Comparison of ENCODE assay signal across 12 cellular contexts in genomic region chr2:136389809-136390208, GRCh38.
A peak's percentile ranks its signal among the peaks of the same experiment; 100 is the strongest.
DNase-seq lines count a peak whose midpoint lies in the region; ATAC-seq, FAIRE-seq and TF ChIP-seq lines count a peak whose summit lies in the region.
"Had no signal": no experiment of that assay in that cellular context is flagged by ENCODE, and none has a peak within 500 bp of the region (broad histone marks: within the 10 kb centered on the region; RNA-seq: fewer than 3 reads in every experiment).

No MANE protein-coding gene starts in this region.

- no peak for DNase-seq in activated CD8-positive, alpha-beta T cell treated with anti-CD3 and anti-CD28 coated beads for 36 hours
- DNase-seq in activated CD8-positive, alpha-beta T cell treated with anti-CD3 and anti-CD28 coated beads, Interleukin-2, amount 10 ng/mL, durations not matched to agents 7 days and 5 days: no peak
- DNase-seq in stimulated activated naive B cell treated with anti-CD40 and anti-IgM and Interleukin-4, amounts not matched to agents 10 μg/mL and 1 μg/mL and 100 μg/mL, for 72 hours: no peak
- no peak for DNase-seq in RCC 7860 (ENCODE audit: low spot score)
- DNase-seq in COLO668 (lab: John Stamatoyannopoulos, UW; ENCODE audit: unreplicated experiment): no peak
- no peak for DNase-seq in NCI-H524 (lab: John Stamatoyannopoulos, UW)
- DNase-seq: IMR-90, nucleus accumbens had no signal

- H3K27me3 Mint-ChIP-seq in activated CD8-positive, alpha-beta T cell treated with anti-CD3 and anti-CD28 coated beads for 36 hours: no peaks in the 10 kb centered on the region
- H3K27me3 Mint-ChIP-seq in activated CD8-positive, alpha-beta T cell treated with anti-CD3 and anti-CD28 coated beads, Interleukin-2, amount 10 ng/mL, durations not matched to agents 7 days and 5 days (ENCODE audit: low read depth): peaks cover 7% of the 10 kb centered on the region
- no peaks in the 10 kb centered on the region for H3K27me3 Mint-ChIP-seq in stimulated activated naive B cell treated with anti-CD40 and anti-IgM and Interleukin-4, amounts not matched to agents 10 μg/mL and 1 μg/mL and 100 μg/mL, for 72 hours

- FAIRE-seq in RCC 7860 (lab: Jason Lieb, UNC): no peak
- FAIRE-seq: endometrium, islet of Langerhans had no signal

- CTCF ChIA-PET in activated CD8-positive, alpha-beta T cell treated with anti-CD3 and anti-CD28 coated beads for 36 hours (lab: Charles Lee): no interaction called here
- CTCF ChIA-PET in activated CD8-positive, alpha-beta T cell treated with anti-CD3 and anti-CD28 coated beads, Interleukin-2, amount 10 ng/mL, durations not matched to agents 7 days and 5 days (lab: Charles Lee): interaction anchor here (1.4 kb wide), 1 partner anchor 476 kb away, joined by 5 read pairs; no protein-coding TSS in a partner anchor

- ATAC-seq in activated CD8-positive, alpha-beta T cell treated with anti-CD3 and anti-CD28 coated beads for 36 hours: peak; percentile 34
- ATAC-seq in activated CD8-positive, alpha-beta T cell treated with anti-CD3 and anti-CD28 coated beads, Interleukin-2, amount 10 ng/mL, durations not matched to agents 7 days and 5 days: no peak
- ATAC-seq in GM21825 (IDR thresholded peaks at IDR 0.05; ENCODE audit: unreplicated experiment) (peak; percentile 81), HG03378 (IDR thresholded peaks at IDR 0.05; ENCODE audit: unreplicated experiment) (peak; percentile 78)
- peak; percentile 85 to 86 for ATAC-seq in stimulated activated naive B cell treated with anti-CD40 and anti-IgM and Interleukin-4, amounts not matched to agents 10 μg/mL and 1 μg/mL and 100 μg/mL, for 72 hours (replicated peaks)

- H3K36me3 Mint-ChIP-seq in activated CD8-positive, alpha-beta T cell treated with anti-CD3 and anti-CD28 coated beads for 36 hours (ENCODE audit: low read depth): no peaks in the 10 kb centered on the region
- H3K36me3 Mint-ChIP-seq in activated CD8-positive, alpha-beta T cell treated with anti-CD3 and anti-CD28 coated beads, Interleukin-2, amount 10 ng/mL, durations not matched to agents 7 days and 5 days (ENCODE audit: low read depth): no peaks in the 10 kb centered on the region
- H3K36me3 Mint-ChIP-seq in stimulated activated naive B cell treated with anti-CD40 and anti-IgM and Interleukin-4, amounts not matched to agents 10 μg/mL and 1 μg/mL and 100 μg/mL, for 72 hours: no peaks in the 10 kb centered on the region

- TF ChIP-seq CTCF in activated CD8-positive, alpha-beta T cell treated with anti-CD3 and anti-CD28 coated beads for 36 hours (IDR thresholded peaks at IDR 0.05): no peak

- H3K4me1 Mint-ChIP-seq in activated CD8-positive, alpha-beta T cell treated with anti-CD3 and anti-CD28 coated beads for 36 hours (ENCODE audit: low read depth): peaks cover 24% of the 10 kb centered on the region
- H3K4me1 Mint-ChIP-seq in activated CD8-positive, alpha-beta T cell treated with anti-CD3 and anti-CD28 coated beads, Interleukin-2, amount 10 ng/mL, durations not matched to agents 7 days and 5 days (ENCODE audit: low read depth): peaks cover 25% of the 10 kb centered on the region
- H3K4me1 Mint-ChIP-seq in stimulated activated naive B cell treated with anti-CD40 and anti-IgM and Interleukin-4, amounts not matched to agents 10 μg/mL and 1 μg/mL and 100 μg/mL, for 72 hours: peaks cover 28 to 45% of the 10 kb centered on the region in 2 donors

- no peak overlapping the region for H3K27ac Mint-ChIP-seq in activated CD8-positive, alpha-beta T cell treated with anti-CD3 and anti-CD28 coated beads for 36 hours
- no peak overlapping the region for H3K27ac Mint-ChIP-seq in activated CD8-positive, alpha-beta T cell treated with anti-CD3 and anti-CD28 coated beads, Interleukin-2, amount 10 ng/mL, durations not matched to agents 7 days and 5 days
- peak overlapping the region; percentile 70 for H3K27ac Mint-ChIP-seq in stimulated activated naive B cell treated with anti-CD40 and anti-IgM and Interleukin-4, amounts not matched to agents 10 μg/mL and 1 μg/mL and 100 μg/mL, for 72 hours

- no peak overlapping the region for H3K4me3 Mint-ChIP-seq in activated CD8-positive, alpha-beta T cell treated with anti-CD3 and anti-CD28 coated beads for 36 hours
- H3K4me3 Mint-ChIP-seq in activated CD8-positive, alpha-beta T cell treated with anti-CD3 and anti-CD28 coated beads, Interleukin-2, amount 10 ng/mL, durations not matched to agents 7 days and 5 days: no peak overlapping the region
- H3K4me3 Mint-ChIP-seq in stimulated activated naive B cell treated with anti-CD40 and anti-IgM and Interleukin-4, amounts not matched to agents 10 μg/mL and 1 μg/mL and 100 μg/mL, for 72 hours: peak overlapping the region; percentile 13 to 38

- intact Hi-C loops in activated CD8-positive, alpha-beta T cell treated with anti-CD3 and anti-CD28 coated beads for 36 hours (cut with micrococcal nuclease): no loop called here

- POLR2A ChIA-PET in activated CD8-positive, alpha-beta T cell treated with anti-CD3 and anti-CD28 coated beads for 36 hours (lab: Charles Lee): no interaction called here
- POLR2A ChIA-PET in activated CD8-positive, alpha-beta T cell treated with anti-CD3 and anti-CD28 coated beads, Interleukin-2, amount 10 ng/mL, durations not matched to agents 7 days and 5 days (lab: Charles Lee): no interaction called here

- H3K9me3 Mint-ChIP-seq in activated CD8-positive, alpha-beta T cell treated with anti-CD3 and anti-CD28 coated beads for 36 hours: no peaks in the 10 kb centered on the region
- no peaks in the 10 kb centered on the region for H3K9me3 Mint-ChIP-seq in activated CD8-positive, alpha-beta T cell treated with anti-CD3 and anti-CD28 coated beads, Interleukin-2, amount 10 ng/mL, durations not matched to agents 7 days and 5 days (ENCODE audit: insufficient read depth)
- no peaks in the 10 kb centered on the region for H3K9me3 Mint-ChIP-seq in stimulated activated naive B cell treated with anti-CD40 and anti-IgM and Interleukin-4, amounts not matched to agents 10 μg/mL and 1 μg/mL and 100 μg/mL, for 72 hours

Comparison
In these comparisons a context has a peak if more than half of its experiments do, and no peak if none do; other contexts are left out.
1. H3K4me3 Mint-ChIP-seq: peak in stimulated activated naive B cell treated with anti-CD40 and anti-IgM and Interleukin-4, amounts not matched to agents 10 μg/mL and 1 μg/mL and 100 μg/mL, for 72 hours (2 of 2); none in activated CD8-positive, alpha-beta T cell treated with anti-CD3 and anti-CD28 coated beads for 36 hours (single experiment) and activated CD8-positive, alpha-beta T cell treated with anti-CD3 and anti-CD28 coated beads, Interleukin-2, amount 10 ng/mL, durations not matched to agents 7 days and 5 days (single experiment).